ENCODE assay signal across 1 cellular context in the genomic region with DNA sequence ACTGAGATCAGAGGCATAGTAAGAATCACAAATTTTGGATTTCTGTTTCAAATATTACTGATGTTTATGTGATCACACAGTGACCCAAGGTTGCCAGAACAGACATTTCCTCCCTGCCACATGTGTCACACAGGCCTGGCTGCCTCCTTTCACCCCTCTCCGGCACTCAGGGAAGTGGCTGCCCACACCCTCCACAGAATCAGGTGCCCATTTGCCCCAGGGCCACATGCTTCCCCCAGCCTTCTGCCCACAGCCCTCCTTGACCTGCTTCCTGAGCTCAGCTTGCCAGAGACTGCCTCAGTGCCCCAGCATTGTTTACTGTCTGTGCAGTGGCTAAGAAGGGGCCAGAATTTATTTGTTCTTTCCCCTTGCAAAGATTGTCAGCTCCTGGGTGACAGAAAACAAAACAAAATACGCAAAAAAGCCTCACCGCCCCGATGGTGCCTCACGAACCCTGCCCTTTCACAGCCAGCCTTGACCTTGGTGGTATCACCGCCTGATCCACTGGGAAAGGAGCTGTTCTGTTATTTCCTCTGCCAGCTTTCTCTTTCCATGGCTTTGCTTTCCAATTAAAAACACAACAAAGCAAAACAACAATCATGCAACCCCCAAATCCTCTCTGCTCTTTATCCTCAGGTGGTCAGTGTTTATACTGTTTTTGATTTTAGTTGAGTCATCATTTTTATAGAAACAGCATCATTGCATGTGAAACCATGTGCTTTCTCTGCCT.
TF ChIP-seq lines count a peak whose summit lies in the region.

No MANE protein-coding gene starts in this region.

TF ChIP-seq in HepG2, 621 proteins besides CTCF, POLR2A, EP300 and RAD21 (continued from another document and continues in another):
- TF ChIP-seq, protein P1, sequence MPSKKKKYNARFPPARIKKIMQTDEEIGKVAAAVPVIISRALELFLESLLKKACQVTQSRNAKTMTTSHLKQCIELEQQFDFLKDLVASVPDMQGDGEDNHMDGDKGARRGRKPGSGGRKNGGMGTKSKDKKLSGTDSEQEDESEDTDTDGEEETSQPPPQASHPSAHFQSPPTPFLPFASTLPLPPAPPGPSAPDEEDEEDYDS (CRISPR knock-in tag; IDR thresholded peaks at IDR 0.05): no peak
- TF ChIP-seq HMG20A (CRISPR knock-in tag; IDR thresholded peaks at IDR 0.05; ENCODE audit: borderline replicate concordance): peak; percentile 50; the same call in 1 of the 2 replicates
- TF ChIP-seq, protein P2, sequence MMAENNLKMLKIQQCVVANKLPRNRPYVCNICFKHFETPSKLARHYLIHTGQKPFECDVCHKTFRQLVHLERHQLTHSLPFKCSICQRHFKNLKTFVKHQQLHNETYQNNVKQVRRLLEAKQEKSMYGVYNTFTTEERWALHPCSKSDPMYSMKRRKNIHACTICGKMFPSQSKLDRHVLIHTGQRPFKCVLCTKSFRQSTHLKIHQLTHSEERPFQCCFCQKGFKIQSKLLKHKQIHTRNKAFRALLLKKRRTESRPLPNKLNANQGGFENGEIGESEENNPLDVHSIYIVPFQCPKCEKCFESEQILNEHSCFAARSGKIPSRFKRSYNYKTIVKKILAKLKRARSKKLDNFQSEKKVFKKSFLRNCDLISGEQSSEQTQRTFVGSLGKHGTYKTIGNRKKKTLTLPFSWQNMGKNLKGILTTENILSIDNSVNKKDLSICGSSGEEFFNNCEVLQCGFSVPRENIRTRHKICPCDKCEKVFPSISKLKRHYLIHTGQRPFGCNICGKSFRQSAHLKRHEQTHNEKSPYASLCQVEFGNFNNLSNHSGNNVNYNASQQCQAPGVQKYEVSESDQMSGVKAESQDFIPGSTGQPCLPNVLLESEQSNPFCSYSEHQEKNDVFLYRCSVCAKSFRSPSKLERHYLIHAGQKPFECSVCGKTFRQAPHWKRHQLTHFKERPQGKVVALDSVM (CRISPR knock-in tag; IDR thresholded peaks at IDR 0.05): no peak
- TF ChIP-seq SOX6 (IDR thresholded peaks at IDR 0.05): no peak
- TF ChIP-seq SOX6 (CRISPR knock-in tag; IDR thresholded peaks at IDR 0.05): peak; percentile 77
- 0 out of 2 replicates have a peak, but pooled peaks have one; percentile 59 for TF ChIP-seq HNRNPL (IDR thresholded peaks at IDR 0.05; ENCODE audit: low read depth, low read length)
- TF ChIP-seq CREM (IDR thresholded peaks at IDR 0.05): 0 out of 2 replicates have a peak, but pooled peaks have one; percentile 18
- TF ChIP-seq CREM (CRISPR knock-in tag; IDR thresholded peaks at IDR 0.05): no peak
- TF ChIP-seq, protein P3, sequence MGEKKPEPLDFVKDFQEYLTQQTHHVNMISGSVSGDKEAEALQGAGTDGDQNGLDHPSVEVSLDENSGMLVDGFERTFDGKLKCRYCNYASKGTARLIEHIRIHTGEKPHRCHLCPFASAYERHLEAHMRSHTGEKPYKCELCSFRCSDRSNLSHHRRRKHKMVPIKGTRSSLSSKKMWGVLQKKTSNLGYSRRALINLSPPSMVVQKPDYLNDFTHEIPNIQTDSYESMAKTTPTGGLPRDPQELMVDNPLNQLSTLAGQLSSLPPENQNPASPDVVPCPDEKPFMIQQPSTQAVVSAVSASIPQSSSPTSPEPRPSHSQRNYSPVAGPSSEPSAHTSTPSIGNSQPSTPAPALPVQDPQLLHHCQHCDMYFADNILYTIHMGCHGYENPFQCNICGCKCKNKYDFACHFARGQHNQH (CRISPR knock-in tag; IDR thresholded peaks at IDR 0.05): 0 out of 2 replicates have a peak, but pooled peaks have one; percentile 45
- TF ChIP-seq THAP11 (CRISPR knock-in tag; IDR thresholded peaks at IDR 0.05): 0 out of 2 replicates have a peak, but pooled peaks have one; percentile 17
- TF ChIP-seq ZNF550 (CRISPR knock-in tag; IDR thresholded peaks at IDR 0.05; ENCODE audit: borderline replicate concordance): no peak
- TF ChIP-seq ZNF274 (CRISPR knock-in tag; IDR thresholded peaks at IDR 0.05): no peak
- TF ChIP-seq CBX2 (IDR thresholded peaks at IDR 0.05; ENCODE audit: low read depth, low read length): no peak
- no peak for TF ChIP-seq CBX2 (CRISPR knock-in tag; IDR thresholded peaks at IDR 0.05; ENCODE audit: low read depth)
- TF ChIP-seq, protein P4, sequence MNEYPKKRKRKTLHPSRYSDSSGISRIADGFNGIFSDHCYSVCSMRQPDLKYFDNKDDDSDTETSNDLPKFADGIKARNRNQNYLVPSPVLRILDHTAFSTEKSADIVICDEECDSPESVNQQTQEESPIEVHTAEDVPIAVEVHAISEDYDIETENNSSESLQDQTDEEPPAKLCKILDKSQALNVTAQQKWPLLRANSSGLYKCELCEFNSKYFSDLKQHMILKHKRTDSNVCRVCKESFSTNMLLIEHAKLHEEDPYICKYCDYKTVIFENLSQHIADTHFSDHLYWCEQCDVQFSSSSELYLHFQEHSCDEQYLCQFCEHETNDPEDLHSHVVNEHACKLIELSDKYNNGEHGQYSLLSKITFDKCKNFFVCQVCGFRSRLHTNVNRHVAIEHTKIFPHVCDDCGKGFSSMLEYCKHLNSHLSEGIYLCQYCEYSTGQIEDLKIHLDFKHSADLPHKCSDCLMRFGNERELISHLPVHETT (CRISPR knock-in tag; conservative IDR thresholded peaks at IDR 0.05): no peak
- TF ChIP-seq, protein P5, sequence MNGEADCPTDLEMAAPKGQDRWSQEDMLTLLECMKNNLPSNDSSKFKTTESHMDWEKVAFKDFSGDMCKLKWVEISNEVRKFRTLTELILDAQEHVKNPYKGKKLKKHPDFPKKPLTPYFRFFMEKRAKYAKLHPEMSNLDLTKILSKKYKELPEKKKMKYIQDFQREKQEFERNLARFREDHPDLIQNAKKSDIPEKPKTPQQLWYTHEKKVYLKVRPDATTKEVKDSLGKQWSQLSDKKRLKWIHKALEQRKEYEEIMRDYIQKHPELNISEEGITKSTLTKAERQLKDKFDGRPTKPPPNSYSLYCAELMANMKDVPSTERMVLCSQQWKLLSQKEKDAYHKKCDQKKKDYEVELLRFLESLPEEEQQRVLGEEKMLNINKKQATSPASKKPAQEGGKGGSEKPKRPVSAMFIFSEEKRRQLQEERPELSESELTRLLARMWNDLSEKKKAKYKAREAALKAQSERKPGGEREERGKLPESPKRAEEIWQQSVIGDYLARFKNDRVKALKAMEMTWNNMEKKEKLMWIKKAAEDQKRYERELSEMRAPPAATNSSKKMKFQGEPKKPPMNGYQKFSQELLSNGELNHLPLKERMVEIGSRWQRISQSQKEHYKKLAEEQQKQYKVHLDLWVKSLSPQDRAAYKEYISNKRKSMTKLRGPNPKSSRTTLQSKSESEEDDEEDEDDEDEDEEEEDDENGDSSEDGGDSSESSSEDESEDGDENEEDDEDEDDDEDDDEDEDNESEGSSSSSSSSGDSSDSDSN (CRISPR knock-in tag; IDR thresholded peaks at IDR 0.05): no peak
- TF ChIP-seq HNF4A (CRISPR knock-in tag; IDR thresholded peaks at IDR 0.05): peak; percentile 46
- no peak for TF ChIP-seq MIER2 (CRISPR knock-in tag; IDR thresholded peaks at IDR 0.05)
- TF ChIP-seq RARG (CRISPR knock-in tag; IDR thresholded peaks at IDR 0.05; ENCODE audit: low read depth): no peak
- TF ChIP-seq ARID2 (CRISPR knock-in tag; IDR thresholded peaks at IDR 0.05; ENCODE audit: borderline replicate concordance): no peak
- TF ChIP-seq, protein P6, sequence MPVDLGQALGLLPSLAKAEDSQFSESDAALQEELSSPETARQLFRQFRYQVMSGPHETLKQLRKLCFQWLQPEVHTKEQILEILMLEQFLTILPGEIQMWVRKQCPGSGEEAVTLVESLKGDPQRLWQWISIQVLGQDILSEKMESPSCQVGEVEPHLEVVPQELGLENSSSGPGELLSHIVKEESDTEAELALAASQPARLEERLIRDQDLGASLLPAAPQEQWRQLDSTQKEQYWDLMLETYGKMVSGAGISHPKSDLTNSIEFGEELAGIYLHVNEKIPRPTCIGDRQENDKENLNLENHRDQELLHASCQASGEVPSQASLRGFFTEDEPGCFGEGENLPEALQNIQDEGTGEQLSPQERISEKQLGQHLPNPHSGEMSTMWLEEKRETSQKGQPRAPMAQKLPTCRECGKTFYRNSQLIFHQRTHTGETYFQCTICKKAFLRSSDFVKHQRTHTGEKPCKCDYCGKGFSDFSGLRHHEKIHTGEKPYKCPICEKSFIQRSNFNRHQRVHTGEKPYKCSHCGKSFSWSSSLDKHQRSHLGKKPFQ (CRISPR knock-in tag; IDR thresholded peaks at IDR 0.05; ENCODE audit: insufficient replicate concordance): peak; percentile 22
- TF ChIP-seq, protein P7, sequence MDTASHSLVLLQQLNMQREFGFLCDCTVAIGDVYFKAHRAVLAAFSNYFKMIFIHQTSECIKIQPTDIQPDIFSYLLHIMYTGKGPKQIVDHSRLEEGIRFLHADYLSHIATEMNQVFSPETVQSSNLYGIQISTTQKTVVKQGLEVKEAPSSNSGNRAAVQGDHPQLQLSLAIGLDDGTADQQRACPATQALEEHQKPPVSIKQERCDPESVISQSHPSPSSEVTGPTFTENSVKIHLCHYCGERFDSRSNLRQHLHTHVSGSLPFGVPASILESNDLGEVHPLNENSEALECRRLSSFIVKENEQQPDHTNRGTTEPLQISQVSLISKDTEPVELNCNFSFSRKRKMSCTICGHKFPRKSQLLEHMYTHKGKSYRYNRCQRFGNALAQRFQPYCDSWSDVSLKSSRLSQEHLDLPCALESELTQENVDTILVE (CRISPR knock-in tag; IDR thresholded peaks at IDR 0.05): no peak
- no peak for TF ChIP-seq ZFYVE20 (CRISPR knock-in tag; IDR thresholded peaks at IDR 0.05; ENCODE audit: borderline replicate concordance, low read depth)
- TF ChIP-seq PAX8 (CRISPR knock-in tag; IDR thresholded peaks at IDR 0.05; ENCODE audit: borderline replicate concordance): no peak
- TF ChIP-seq BORCS8-MEF2B (CRISPR knock-in tag; IDR thresholded peaks at IDR 0.05): no peak
- no peak for TF ChIP-seq THYN1 (CRISPR knock-in tag; IDR thresholded peaks at IDR 0.05; ENCODE audit: borderline replicate concordance, low read depth)
- TF ChIP-seq, protein P8, sequence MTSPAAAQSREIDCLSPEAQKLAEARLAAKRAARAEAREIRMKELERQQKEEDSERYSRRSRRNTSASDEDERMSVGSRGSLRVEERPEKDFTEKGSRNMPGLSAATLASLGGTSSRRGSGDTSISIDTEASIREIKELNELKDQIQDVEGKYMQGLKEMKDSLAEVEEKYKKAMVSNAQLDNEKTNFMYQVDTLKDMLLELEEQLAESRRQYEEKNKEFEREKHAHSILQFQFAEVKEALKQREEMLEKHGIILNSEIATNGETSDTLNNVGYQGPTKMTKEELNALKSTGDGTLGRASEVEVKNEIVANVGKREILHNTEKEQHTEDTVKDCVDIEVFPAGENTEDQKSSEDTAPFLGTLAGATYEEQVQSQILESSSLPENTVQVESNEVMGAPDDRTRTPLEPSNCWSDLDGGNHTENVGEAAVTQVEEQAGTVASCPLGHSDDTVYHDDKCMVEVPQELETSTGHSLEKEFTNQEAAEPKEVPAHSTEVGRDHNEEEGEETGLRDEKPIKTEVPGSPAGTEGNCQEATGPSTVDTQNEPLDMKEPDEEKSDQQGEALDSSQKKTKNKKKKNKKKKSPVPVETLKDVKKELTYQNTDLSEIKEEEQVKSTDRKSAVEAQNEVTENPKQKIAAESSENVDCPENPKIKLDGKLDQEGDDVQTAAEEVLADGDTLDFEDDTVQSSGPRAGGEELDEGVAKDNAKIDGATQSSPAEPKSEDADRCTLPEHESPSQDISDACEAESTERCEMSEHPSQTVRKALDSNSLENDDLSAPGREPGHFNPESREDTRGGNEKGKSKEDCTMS (CRISPR knock-in tag; conservative IDR thresholded peaks at IDR 0.05): no peak
- no peak for TF ChIP-seq MXD4 (CRISPR knock-in tag; IDR thresholded peaks at IDR 0.05)
- TF ChIP-seq, protein P9, sequence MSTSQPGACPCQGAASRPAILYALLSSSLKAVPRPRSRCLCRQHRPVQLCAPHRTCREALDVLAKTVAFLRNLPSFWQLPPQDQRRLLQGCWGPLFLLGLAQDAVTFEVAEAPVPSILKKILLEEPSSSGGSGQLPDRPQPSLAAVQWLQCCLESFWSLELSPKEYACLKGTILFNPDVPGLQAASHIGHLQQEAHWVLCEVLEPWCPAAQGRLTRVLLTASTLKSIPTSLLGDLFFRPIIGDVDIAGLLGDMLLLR (CRISPR knock-in tag; IDR thresholded peaks at IDR 0.05): no peak
- no peak for TF ChIP-seq BRCA1 (CRISPR knock-in tag; IDR thresholded peaks at IDR 0.05)
- no peak for TF ChIP-seq ZNF317 (CRISPR knock-in tag; IDR thresholded peaks at IDR 0.05)
- TF ChIP-seq, protein P10, sequence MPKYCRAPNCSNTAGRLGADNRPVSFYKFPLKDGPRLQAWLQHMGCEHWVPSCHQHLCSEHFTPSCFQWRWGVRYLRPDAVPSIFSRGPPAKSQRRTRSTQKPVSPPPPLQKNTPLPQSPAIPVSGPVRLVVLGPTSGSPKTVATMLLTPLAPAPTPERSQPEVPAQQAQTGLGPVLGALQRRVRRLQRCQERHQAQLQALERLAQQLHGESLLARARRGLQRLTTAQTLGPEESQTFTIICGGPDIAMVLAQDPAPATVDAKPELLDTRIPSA (CRISPR knock-in tag; IDR thresholded peaks at IDR 0.05; ENCODE audit: borderline replicate concordance): no peak
- TF ChIP-seq SOX13 (IDR thresholded peaks at IDR 0.05): no peak
- peak in 1 of 2 experiments; percentile 83; a peak in 2 of 4 replicates for TF ChIP-seq SOX13 (CRISPR knock-in tag; conservative IDR thresholded peaks at IDR 0.05 in 1 of 2, IDR thresholded peaks at IDR 0.05 in 1 of 2)
- TF ChIP-seq ZMYM4 (CRISPR knock-in tag; IDR thresholded peaks at IDR 0.05): 0 out of 2 replicates have a peak, but pooled peaks have one; percentile 36
- no peak for TF ChIP-seq ZNF430 (CRISPR knock-in tag; IDR thresholded peaks at IDR 0.05)
- TF ChIP-seq PRPF4 (IDR thresholded peaks at IDR 0.05; ENCODE audit: low read depth, low read length, poor library complexity, severe bottlenecking): no peak
- TF ChIP-seq, protein P11, sequence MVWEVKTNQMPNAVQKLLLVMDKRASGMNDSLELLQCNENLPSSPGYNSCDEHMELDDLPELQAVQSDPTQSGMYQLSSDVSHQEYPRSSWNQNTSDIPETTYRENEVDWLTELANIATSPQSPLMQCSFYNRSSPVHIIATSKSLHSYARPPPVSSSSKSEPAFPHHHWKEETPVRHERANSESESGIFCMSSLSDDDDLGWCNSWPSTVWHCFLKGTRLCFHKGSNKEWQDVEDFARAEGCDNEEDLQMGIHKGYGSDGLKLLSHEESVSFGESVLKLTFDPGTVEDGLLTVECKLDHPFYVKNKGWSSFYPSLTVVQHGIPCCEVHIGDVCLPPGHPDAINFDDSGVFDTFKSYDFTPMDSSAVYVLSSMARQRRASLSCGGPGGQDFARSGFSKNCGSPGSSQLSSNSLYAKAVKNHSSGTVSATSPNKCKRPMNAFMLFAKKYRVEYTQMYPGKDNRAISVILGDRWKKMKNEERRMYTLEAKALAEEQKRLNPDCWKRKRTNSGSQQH (CRISPR knock-in tag; IDR thresholded peaks at IDR 0.05; ENCODE audit: low read depth): no peak
- TF ChIP-seq MED13 (CRISPR knock-in tag; IDR thresholded peaks at IDR 0.05): no peak
- TF ChIP-seq, protein P12, sequence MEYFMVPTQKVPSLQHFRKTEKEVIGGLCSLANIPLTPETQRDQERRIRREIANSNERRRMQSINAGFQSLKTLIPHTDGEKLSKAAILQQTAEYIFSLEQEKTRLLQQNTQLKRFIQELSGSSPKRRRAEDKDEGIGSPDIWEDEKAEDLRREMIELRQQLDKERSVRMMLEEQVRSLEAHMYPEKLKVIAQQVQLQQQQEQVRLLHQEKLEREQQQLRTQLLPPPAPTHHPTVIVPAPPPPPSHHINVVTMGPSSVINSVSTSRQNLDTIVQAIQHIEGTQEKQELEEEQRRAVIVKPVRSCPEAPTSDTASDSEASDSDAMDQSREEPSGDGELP (IDR thresholded peaks at IDR 0.05; ENCODE audit: borderline replicate concordance, low read depth): no peak
- peak; percentile 98 for TF ChIP-seq MAFF (IDR thresholded peaks at IDR 0.05; ENCODE audit: low read depth, low read length)
- TF ChIP-seq NFIC (IDR thresholded peaks at IDR 0.05; ENCODE audit: low read length): 0 out of 2 replicates have a peak, but pooled peaks have one; percentile 31
- TF ChIP-seq NAIF1 (CRISPR knock-in tag; IDR thresholded peaks at IDR 0.05; ENCODE audit: borderline replicate concordance): no peak
- no peak for TF ChIP-seq ZBTB42 (CRISPR knock-in tag; IDR thresholded peaks at IDR 0.05)
- no peak for TF ChIP-seq ZNF562 (CRISPR knock-in tag; IDR thresholded peaks at IDR 0.05; ENCODE audit: borderline replicate concordance)
- no peak for TF ChIP-seq ZFP82 (CRISPR knock-in tag; IDR thresholded peaks at IDR 0.05; ENCODE audit: borderline replicate concordance)
